1 cellular context compared by ENCODE assay signal in the genomic region with DNA sequence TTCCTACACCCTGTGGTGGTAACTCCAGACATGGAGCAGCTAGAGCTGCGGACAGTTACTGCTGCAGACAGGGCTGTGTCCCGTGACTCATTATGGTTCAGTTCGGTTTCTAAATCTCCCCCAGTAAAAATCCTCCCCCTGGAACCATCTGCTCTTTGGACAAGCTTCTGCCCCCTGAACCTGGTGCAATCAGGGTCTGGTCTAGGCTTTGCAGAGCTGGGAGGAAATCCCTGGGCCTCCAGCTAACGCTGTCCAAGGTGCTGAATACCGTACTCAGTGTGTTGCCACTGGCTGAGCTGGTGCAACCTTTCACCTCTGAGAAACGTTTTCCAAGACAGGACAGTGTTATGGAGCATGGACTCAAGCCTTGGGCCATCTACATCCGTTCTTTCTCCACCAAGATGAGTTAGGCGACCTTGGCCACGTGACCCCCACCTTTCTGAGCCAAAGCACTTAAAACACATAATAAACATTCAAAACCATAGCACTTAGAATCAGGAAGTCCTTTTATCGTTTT.
A peak's percentile ranks its signal among the peaks of the same experiment; 100 is the strongest.
TF ChIP-seq lines count a peak whose summit lies in the region.

No MANE protein-coding gene starts in this region.

TF ChIP-seq in K562, 482 proteins besides CTCF, POLR2A, EP300 and RAD21 (continued from another document):
- TF ChIP-seq, protein P1, sequence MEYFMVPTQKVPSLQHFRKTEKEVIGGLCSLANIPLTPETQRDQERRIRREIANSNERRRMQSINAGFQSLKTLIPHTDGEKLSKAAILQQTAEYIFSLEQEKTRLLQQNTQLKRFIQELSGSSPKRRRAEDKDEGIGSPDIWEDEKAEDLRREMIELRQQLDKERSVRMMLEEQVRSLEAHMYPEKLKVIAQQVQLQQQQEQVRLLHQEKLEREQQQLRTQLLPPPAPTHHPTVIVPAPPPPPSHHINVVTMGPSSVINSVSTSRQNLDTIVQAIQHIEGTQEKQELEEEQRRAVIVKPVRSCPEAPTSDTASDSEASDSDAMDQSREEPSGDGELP (CRISPR knock-in tag; IDR thresholded peaks at IDR 0.05; ENCODE audit: borderline replicate concordance) = no peak
- TF ChIP-seq ZNF77 (CRISPR knock-in tag; IDR thresholded peaks at IDR 0.05) (no peak), NR2C1 (IDR thresholded peaks at IDR 0.05) (peak; percentile 63; the same call in 1 of the 2 replicates), NR2C1 (tag; IDR thresholded peaks at IDR 0.05) (peak; percentile 73), ETV6 (IDR thresholded peaks at IDR 0.05; ENCODE audit: borderline replicate concordance in 1 of 2, low read depth in 2 of 2, low read length in 1 of 2) (no peak), ETV6 (CRISPR knock-in tag; IDR thresholded peaks at IDR 0.05; ENCODE audit: borderline replicate concordance) (no peak), MECOM (CRISPR knock-in tag; IDR thresholded peaks at IDR 0.05) (no peak), SMARCA4 (IDR thresholded peaks at IDR 0.05) (no peak), ZBTB1 (CRISPR knock-in tag; IDR thresholded peaks at IDR 0.05; ENCODE audit: borderline replicate concordance, low read depth) (no peak), CC2D1A (IDR thresholded peaks at IDR 0.05) (no peak), POLR2G (IDR thresholded peaks at IDR 0.05; ENCODE audit: low read depth, low read length) (no peak), TOE1 (IDR thresholded peaks at IDR 0.05; ENCODE audit: borderline replicate concordance) (no peak), TOE1 (CRISPR knock-in tag; IDR thresholded peaks at IDR 0.05; ENCODE audit: borderline replicate concordance, low read depth) (no peak), NCOA4 (IDR thresholded peaks at IDR 0.05; ENCODE audit: partially characterized antibody) (no peak), TAL1 (IDR thresholded peaks at IDR 0.05) (no peak), PHF21A (IDR thresholded peaks at IDR 0.05; ENCODE audit: borderline replicate concordance, low read depth) (no peak)
- TF ChIP-seq, protein P2, sequence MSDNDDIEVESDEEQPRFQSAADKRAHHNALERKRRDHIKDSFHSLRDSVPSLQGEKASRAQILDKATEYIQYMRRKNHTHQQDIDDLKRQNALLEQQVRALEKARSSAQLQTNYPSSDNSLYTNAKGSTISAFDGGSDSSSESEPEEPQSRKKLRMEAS (CRISPR knock-in tag; IDR thresholded peaks at IDR 0.05) = no peak
- TF ChIP-seq, protein P3, sequence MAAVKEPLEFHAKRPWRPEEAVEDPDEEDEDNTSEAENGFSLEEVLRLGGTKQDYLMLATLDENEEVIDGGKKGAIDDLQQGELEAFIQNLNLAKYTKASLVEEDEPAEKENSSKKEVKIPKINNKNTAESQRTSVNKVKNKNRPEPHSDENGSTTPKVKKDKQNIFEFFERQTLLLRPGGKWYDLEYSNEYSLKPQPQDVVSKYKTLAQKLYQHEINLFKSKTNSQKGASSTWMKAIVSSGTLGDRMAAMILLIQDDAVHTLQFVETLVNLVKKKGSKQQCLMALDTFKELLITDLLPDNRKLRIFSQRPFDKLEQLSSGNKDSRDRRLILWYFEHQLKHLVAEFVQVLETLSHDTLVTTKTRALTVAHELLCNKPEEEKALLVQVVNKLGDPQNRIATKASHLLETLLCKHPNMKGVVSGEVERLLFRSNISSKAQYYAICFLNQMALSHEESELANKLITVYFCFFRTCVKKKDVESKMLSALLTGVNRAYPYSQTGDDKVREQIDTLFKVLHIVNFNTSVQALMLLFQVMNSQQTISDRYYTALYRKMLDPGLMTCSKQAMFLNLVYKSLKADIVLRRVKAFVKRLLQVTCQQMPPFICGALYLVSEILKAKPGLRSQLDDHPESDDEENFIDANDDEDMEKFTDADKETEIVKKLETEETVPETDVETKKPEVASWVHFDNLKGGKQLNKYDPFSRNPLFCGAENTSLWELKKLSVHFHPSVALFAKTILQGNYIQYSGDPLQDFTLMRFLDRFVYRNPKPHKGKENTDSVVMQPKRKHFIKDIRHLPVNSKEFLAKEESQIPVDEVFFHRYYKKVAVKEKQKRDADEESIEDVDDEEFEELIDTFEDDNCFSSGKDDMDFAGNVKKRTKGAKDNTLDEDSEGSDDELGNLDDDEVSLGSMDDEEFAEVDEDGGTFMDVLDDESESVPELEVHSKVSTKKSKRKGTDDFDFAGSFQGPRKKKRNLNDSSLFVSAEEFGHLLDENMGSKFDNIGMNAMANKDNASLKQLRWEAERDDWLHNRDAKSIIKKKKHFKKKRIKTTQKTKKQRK (IDR thresholded peaks at IDR 0.05; ENCODE audit: borderline replicate concordance, low read depth, low read length) = no peak
- TF ChIP-seq, protein P4, sequence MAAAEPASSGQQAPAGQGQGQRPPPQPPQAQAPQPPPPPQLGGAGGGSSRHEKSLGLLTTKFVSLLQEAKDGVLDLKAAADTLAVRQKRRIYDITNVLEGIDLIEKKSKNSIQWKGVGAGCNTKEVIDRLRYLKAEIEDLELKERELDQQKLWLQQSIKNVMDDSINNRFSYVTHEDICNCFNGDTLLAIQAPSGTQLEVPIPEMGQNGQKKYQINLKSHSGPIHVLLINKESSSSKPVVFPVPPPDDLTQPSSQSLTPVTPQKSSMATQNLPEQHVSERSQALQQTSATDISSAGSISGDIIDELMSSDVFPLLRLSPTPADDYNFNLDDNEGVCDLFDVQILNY (CRISPR knock-in tag; IDR thresholded peaks at IDR 0.05) = no peak
- TF ChIP-seq, protein P5, sequence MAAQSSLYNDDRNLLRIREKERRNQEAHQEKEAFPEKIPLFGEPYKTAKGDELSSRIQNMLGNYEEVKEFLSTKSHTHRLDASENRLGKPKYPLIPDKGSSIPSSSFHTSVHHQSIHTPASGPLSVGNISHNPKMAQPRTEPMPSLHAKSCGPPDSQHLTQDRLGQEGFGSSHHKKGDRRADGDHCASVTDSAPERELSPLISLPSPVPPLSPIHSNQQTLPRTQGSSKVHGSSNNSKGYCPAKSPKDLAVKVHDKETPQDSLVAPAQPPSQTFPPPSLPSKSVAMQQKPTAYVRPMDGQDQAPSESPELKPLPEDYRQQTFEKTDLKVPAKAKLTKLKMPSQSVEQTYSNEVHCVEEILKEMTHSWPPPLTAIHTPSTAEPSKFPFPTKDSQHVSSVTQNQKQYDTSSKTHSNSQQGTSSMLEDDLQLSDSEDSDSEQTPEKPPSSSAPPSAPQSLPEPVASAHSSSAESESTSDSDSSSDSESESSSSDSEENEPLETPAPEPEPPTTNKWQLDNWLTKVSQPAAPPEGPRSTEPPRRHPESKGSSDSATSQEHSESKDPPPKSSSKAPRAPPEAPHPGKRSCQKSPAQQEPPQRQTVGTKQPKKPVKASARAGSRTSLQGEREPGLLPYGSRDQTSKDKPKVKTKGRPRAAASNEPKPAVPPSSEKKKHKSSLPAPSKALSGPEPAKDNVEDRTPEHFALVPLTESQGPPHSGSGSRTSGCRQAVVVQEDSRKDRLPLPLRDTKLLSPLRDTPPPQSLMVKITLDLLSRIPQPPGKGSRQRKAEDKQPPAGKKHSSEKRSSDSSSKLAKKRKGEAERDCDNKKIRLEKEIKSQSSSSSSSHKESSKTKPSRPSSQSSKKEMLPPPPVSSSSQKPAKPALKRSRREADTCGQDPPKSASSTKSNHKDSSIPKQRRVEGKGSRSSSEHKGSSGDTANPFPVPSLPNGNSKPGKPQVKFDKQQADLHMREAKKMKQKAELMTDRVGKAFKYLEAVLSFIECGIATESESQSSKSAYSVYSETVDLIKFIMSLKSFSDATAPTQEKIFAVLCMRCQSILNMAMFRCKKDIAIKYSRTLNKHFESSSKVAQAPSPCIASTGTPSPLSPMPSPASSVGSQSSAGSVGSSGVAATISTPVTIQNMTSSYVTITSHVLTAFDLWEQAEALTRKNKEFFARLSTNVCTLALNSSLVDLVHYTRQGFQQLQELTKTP (IDR thresholded peaks at IDR 0.05; ENCODE audit: low read depth in 1 of 2, partially characterized antibody in 2 of 2) = peak in 1 of 2 experiments; percentile 86
TF ChIP-seq in K562: peak in this region for 26.
